In the genomic region with DNA sequence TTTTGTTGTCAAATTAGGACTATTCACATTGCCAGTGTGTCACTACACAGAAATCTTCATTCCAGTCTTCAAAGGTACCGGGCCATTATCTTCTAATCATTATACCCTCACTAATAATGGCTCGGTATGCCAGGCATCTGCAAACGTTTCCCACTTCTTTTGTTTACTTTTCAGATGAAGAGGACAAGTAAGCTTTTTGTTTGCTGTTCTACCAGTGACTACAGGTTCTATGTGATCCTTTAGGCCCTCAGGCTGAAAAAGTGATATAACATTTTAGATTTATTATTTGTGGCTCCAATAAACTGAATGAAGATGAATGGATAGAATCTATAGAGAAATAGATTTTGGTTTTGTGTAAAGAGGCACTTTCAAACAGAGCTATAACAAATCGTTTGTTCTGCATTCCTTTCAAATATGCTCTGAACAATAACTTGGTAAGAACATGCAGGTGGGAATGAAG, we compare ENCODE assay signal across 1 cellular context.
TF ChIP-seq lines count a peak whose summit lies in the region.

No MANE protein-coding gene starts in this region.

TF ChIP-seq in HepG2, 621 proteins besides CTCF, POLR2A, EP300 and RAD21 (continued from another document and continues in another):
- TF ChIP-seq NFE2L2 (IDR thresholded peaks at IDR 0.05; ENCODE audit: low read length) (peak; percentile 2; the same call in 1 of the 2 replicates), CREM (IDR thresholded peaks at IDR 0.05) (peak; percentile 87), CREM (CRISPR knock-in tag; IDR thresholded peaks at IDR 0.05) (no peak), ZNF841 (CRISPR knock-in tag; IDR thresholded peaks at IDR 0.05; ENCODE audit: borderline replicate concordance) (no peak), IRF2 (CRISPR knock-in tag; IDR thresholded peaks at IDR 0.05) (peak; percentile 78; the same call in 1 of the 2 replicates), HMG20B (CRISPR knock-in tag; conservative IDR thresholded peaks at IDR 0.05) (peak; percentile 87), CHD4 (IDR thresholded peaks at IDR 0.05; ENCODE audit: borderline replicate concordance, low read length) (peak; percentile 83; the same call in 1 of the 2 replicates), ZNF136 (CRISPR knock-in tag; IDR thresholded peaks at IDR 0.05; ENCODE audit: low read depth) (no peak), MED13 (CRISPR knock-in tag; IDR thresholded peaks at IDR 0.05) (peak; percentile 78; the same call in 1 of the 2 replicates), SIX4 (CRISPR knock-in tag; IDR thresholded peaks at IDR 0.05) (0 out of 2 replicates have a peak, but pooled peaks have one; percentile 34), FOXO1 (CRISPR knock-in tag; IDR thresholded peaks at IDR 0.05) (peak; percentile 71; the same call in 1 of the 2 replicates), FOXJ3 (CRISPR knock-in tag; IDR thresholded peaks at IDR 0.05; ENCODE audit: borderline replicate concordance) (peak; percentile 91), ZNF572 (CRISPR knock-in tag; IDR thresholded peaks at IDR 0.05) (no peak), TARDBP (CRISPR knock-in tag; IDR thresholded peaks at IDR 0.05) (peak; percentile 85), ZNF652 (CRISPR knock-in tag; IDR thresholded peaks at IDR 0.05; ENCODE audit: borderline replicate concordance, low read depth) (0 out of 2 replicates have a peak, but pooled peaks have one; percentile 36), GATA4 (IDR thresholded peaks at IDR 0.05; ENCODE audit: borderline replicate concordance, low read depth) (peak; percentile 93), MEF2D (CRISPR knock-in tag; IDR thresholded peaks at IDR 0.05) (peak; percentile 67), NCOA2 (CRISPR knock-in tag; IDR thresholded peaks at IDR 0.05) (peak; percentile 97), NFATC3 (CRISPR knock-in tag; IDR thresholded peaks at IDR 0.05) (no peak)
- TF ChIP-seq, protein P1, sequence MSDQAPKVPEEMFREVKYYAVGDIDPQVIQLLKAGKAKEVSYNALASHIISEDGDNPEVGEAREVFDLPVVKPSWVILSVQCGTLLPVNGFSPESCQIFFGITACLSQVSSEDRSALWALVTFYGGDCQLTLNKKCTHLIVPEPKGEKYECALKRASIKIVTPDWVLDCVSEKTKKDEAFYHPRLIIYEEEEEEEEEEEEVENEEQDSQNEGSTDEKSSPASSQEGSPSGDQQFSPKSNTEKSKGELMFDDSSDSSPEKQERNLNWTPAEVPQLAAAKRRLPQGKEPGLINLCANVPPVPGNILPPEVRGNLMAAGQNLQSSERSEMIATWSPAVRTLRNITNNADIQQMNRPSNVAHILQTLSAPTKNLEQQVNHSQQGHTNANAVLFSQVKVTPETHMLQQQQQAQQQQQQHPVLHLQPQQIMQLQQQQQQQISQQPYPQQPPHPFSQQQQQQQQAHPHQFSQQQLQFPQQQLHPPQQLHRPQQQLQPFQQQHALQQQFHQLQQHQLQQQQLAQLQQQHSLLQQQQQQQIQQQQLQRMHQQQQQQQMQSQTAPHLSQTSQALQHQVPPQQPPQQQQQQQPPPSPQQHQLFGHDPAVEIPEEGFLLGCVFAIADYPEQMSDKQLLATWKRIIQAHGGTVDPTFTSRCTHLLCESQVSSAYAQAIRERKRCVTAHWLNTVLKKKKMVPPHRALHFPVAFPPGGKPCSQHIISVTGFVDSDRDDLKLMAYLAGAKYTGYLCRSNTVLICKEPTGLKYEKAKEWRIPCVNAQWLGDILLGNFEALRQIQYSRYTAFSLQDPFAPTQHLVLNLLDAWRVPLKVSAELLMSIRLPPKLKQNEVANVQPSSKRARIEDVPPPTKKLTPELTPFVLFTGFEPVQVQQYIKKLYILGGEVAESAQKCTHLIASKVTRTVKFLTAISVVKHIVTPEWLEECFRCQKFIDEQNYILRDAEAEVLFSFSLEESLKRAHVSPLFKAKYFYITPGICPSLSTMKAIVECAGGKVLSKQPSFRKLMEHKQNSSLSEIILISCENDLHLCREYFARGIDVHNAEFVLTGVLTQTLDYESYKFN (CRISPR knock-in tag; conservative IDR thresholded peaks at IDR 0.05): peak; percentile 89
- TF ChIP-seq, protein P2, sequence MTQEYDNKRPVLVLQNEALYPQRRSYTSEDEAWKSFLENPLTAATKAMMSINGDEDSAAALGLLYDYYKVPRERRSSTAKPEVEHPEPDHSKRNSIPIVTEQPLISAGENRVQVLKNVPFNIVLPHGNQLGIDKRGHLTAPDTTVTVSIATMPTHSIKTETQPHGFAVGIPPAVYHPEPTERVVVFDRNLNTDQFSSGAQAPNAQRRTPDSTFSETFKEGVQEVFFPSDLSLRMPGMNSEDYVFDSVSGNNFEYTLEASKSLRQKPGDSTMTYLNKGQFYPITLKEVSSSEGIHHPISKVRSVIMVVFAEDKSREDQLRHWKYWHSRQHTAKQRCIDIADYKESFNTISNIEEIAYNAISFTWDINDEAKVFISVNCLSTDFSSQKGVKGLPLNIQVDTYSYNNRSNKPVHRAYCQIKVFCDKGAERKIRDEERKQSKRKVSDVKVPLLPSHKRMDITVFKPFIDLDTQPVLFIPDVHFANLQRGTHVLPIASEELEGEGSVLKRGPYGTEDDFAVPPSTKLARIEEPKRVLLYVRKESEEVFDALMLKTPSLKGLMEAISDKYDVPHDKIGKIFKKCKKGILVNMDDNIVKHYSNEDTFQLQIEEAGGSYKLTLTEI (CRISPR knock-in tag; conservative IDR thresholded peaks at IDR 0.05): no peak
- TF ChIP-seq, protein P3, sequence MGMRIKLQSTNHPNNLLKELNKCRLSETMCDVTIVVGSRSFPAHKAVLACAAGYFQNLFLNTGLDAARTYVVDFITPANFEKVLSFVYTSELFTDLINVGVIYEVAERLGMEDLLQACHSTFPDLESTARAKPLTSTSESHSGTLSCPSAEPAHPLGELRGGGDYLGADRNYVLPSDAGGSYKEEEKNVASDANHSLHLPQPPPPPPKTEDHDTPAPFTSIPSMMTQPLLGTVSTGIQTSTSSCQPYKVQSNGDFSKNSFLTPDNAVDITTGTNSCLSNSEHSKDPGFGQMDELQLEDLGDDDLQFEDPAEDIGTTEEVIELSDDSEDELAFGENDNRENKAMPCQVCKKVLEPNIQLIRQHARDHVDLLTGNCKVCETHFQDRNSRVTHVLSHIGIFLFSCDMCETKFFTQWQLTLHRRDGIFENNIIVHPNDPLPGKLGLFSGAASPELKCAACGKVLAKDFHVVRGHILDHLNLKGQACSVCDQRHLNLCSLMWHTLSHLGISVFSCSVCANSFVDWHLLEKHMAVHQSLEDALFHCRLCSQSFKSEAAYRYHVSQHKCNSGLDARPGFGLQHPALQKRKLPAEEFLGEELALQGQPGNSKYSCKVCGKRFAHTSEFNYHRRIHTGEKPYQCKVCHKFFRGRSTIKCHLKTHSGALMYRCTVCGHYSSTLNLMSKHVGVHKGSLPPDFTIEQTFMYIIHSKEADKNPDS (CRISPR knock-in tag; IDR thresholded peaks at IDR 0.05): no peak
- TF ChIP-seq, protein P4, sequence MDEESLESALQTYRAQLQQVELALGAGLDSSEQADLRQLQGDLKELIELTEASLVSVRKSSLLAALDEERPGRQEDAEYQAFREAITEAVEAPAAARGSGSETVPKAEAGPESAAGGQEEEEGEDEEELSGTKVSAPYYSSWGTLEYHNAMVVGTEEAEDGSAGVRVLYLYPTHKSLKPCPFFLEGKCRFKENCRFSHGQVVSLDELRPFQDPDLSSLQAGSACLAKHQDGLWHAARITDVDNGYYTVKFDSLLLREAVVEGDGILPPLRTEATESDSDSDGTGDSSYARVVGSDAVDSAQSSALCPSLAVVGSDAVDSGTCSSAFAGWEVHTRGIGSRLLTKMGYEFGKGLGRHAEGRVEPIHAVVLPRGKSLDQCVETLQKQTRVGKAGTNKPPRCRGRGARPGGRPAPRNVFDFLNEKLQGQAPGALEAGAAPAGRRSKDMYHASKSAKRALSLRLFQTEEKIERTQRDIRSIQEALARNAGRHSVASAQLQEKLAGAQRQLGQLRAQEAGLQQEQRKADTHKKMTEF (CRISPR knock-in tag; IDR thresholded peaks at IDR 0.05): peak; percentile 64
- TF ChIP-seq, protein P5, sequence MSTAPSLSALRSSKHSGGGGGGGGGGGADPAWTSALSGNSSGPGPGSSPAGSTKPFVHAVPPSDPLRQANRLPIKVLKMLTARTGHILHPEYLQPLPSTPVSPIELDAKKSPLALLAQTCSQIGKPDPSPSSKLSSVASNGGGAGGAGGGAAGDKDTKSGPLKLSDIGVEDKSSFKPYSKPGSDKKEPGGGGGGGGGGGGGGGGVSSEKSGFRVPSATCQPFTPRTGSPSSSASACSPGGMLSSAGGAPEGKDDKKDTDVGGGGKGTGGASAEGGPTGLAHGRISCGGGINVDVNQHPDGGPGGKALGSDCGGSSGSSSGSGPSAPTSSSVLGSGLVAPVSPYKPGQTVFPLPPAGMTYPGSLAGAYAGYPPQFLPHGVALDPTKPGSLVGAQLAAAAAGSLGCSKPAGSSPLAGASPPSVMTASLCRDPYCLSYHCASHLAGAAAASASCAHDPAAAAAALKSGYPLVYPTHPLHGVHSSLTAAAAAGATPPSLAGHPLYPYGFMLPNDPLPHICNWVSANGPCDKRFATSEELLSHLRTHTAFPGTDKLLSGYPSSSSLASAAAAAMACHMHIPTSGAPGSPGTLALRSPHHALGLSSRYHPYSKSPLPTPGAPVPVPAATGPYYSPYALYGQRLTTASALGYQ (CRISPR knock-in tag; IDR thresholded peaks at IDR 0.05): peak; percentile 97
- TF ChIP-seq, protein P6, sequence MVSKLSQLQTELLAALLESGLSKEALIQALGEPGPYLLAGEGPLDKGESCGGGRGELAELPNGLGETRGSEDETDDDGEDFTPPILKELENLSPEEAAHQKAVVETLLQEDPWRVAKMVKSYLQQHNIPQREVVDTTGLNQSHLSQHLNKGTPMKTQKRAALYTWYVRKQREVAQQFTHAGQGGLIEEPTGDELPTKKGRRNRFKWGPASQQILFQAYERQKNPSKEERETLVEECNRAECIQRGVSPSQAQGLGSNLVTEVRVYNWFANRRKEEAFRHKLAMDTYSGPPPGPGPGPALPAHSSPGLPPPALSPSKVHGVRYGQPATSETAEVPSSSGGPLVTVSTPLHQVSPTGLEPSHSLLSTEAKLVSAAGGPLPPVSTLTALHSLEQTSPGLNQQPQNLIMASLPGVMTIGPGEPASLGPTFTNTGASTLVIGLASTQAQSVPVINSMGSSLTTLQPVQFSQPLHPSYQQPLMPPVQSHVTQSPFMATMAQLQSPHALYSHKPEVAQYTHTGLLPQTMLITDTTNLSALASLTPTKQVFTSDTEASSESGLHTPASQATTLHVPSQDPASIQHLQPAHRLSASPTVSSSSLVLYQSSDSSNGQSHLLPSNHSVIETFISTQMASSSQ (IDR thresholded peaks at IDR 0.05; ENCODE audit: low read depth): peak; percentile 72; the same call in 1 of the 2 replicates
- TF ChIP-seq, protein P6 (CRISPR knock-in tag; IDR thresholded peaks at IDR 0.05; ENCODE audit: borderline replicate concordance): peak; percentile 42; the same call in 1 of the 2 replicates
- TF ChIP-seq, protein P7, sequence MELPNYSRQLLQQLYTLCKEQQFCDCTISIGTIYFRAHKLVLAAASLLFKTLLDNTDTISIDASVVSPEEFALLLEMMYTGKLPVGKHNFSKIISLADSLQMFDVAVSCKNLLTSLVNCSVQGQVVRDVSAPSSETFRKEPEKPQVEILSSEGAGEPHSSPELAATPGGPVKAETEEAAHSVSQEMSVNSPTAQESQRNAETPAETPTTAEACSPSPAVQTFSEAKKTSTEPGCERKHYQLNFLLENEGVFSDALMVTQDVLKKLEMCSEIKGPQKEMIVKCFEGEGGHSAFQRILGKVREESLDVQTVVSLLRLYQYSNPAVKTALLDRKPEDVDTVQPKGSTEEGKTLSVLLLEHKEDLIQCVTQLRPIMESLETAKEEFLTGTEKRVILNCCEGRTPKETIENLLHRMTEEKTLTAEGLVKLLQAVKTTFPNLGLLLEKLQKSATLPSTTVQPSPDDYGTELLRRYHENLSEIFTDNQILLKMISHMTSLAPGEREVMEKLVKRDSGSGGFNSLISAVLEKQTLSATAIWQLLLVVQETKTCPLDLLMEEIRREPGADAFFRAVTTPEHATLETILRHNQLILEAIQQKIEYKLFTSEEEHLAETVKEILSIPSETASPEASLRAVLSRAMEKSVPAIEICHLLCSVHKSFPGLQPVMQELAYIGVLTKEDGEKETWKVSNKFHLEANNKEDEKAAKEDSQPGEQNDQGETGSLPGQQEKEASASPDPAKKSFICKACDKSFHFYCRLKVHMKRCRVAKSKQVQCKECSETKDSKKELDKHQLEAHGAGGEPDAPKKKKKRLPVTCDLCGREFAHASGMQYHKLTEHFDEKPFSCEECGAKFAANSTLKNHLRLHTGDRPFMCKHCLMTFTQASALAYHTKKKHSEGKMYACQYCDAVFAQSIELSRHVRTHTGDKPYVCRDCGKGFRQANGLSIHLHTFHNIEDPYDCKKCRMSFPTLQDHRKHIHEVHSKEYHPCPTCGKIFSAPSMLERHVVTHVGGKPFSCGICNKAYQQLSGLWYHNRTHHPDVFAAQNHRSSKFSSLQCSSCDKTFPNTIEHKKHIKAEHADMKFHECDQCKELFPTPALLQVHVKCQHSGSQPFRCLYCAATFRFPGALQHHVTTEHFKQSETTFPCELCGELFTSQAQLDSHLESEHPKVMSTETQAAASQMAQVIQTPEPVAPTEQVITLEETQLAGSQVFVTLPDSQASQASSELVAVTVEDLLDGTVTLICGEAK (IDR thresholded peaks at IDR 0.05): no peak
- TF ChIP-seq, protein P7 (CRISPR knock-in tag; IDR thresholded peaks at IDR 0.05): no peak
